ENCODE assay signal across 8 cellular contexts in the genomic region with DNA sequence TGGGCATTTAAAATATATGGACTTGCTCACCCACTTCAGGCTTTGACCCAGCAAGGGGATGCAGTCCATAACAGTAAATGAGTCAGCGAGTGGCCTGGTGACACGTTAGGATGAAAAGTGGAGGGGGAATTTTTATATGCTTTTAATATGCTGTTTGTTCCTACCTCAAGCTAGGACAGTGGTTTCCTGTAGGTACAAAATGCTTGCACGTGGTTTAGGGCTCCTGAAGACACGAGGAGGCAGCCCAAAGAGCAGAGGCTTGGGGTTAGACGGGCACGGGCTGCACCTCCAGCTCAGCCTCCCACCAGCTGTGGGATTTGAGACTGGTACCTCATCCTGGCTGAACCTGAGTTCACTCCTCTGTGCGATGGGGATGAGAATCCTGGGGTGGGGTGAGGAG.
DNase-seq lines count a peak whose midpoint lies in the region; ATAC-seq and FAIRE-seq lines count a peak whose summit lies in the region.

No MANE protein-coding gene starts in this region.

- H3K4me1 Mint-ChIP-seq in activated T-cell treated with anti-CD3 and anti-CD28 coated beads, Interleukin-2, amount 50 U/mL, for 4 hours (ENCODE audit: low read depth), result peaks cover 16% of the 10 kb centered on the region
- H3K4me1 Mint-ChIP-seq in naive B cell, result peaks cover 10 to 21% (median 12%) of the 10 kb centered on the region in 3 donors

- peak in 1 of 2 donors; percentile 11 for ATAC-seq in activated T-cell treated with anti-CD3 and anti-CD28 coated beads, Interleukin-2, amount 50 U/mL, for 4 hours
- no peak for ATAC-seq in naive B cell (ENCODE audit: low read depth in 2 of 2)

- H3K4me3 Mint-ChIP-seq in activated T-cell treated with anti-CD3 and anti-CD28 coated beads, Interleukin-2, amount 50 U/mL, for 4 hours, result peak overlapping the region; percentile 82
- peak overlapping the region in 7 of 8 donors; percentile 83 to 93 (median 87) for H3K4me3 Mint-ChIP-seq in naive B cell

- H3K27ac Mint-ChIP-seq in naive B cell, result peak overlapping the region in 1 of 6 donors; percentile 76

- peaks cover 33% of the 10 kb centered on the region for H3K27me3 Mint-ChIP-seq in activated T-cell treated with anti-CD3 and anti-CD28 coated beads, Interleukin-2, amount 50 U/mL, for 4 hours (ENCODE audit: low read depth)
- peaks cover 45 to 51% (median 50%) of the 10 kb centered on the region in 3 donors for H3K27me3 Mint-ChIP-seq in naive B cell

- no peak for FAIRE-seq in HTR-8/SVneo (lab: Jason Lieb, UNC)

- DNase-seq in stimulated activated naive CD4-positive, alpha-beta T cell (lab: John Stamatoyannopoulos, UW), result peak in 4 of 6 experiments; percentile 2 to 40 (median 17)
- DNase-seq in stimulated activated naive CD4-positive, alpha-beta T cell treated with Interleukin-2 at 50 U/mL for 16 hours (lab: John Stamatoyannopoulos, UW), result no peak
- DNase-seq in activated T-cell treated with anti-CD3 and anti-CD28 coated beads, Interleukin-2, amount 50 U/mL, for 4 hours, result peak; percentile 7
- peak; percentile 2 for DNase-seq in naive B cell
- DNase-seq in pons (ENCODE audit: low spot score), result no peak
- no peak for DNase-seq in putamen (ENCODE audit: low spot score)
- DNase-seq in nucleus accumbens (lab: John Stamatoyannopoulos, UW), result no peak
- no peak for DNase-seq in HTR-8/SVneo (ENCODE audit: insufficient read length, low spot score)

- no peaks in the 10 kb centered on the region for H3K9me3 Mint-ChIP-seq in activated T-cell treated with anti-CD3 and anti-CD28 coated beads, Interleukin-2, amount 50 U/mL, for 4 hours
- H3K9me3 Mint-ChIP-seq in naive B cell, result peaks cover 0 to 5% (median 3%) of the 10 kb centered on the region in 7 donors

- no peaks in the 10 kb centered on the region for H3K36me3 Mint-ChIP-seq in activated T-cell treated with anti-CD3 and anti-CD28 coated beads, Interleukin-2, amount 50 U/mL, for 4 hours (ENCODE audit: insufficient read depth)
- H3K36me3 Mint-ChIP-seq in naive B cell, result no peaks in the 10 kb centered on the region

Comparison
In these comparisons a context has a peak if more than half of its experiments do, and no peak if none do; other contexts are left out.
1. DNase-seq: peak in stimulated activated naive CD4-positive, alpha-beta T cell (4 of 6), activated T-cell treated with anti-CD3 and anti-CD28 coated beads, Interleukin-2, amount 50 U/mL, for 4 hours (single experiment) and naive B cell (single experiment); none in stimulated activated naive CD4-positive, alpha-beta T cell treated with Interleukin-2 at 50 U/mL for 16 hours (single experiment), pons (single experiment), putamen (single experiment), nucleus accumbens (0 of 56) and HTR-8/SVneo (single experiment).